1 cellular context compared by ENCODE assay signal in the genomic region with DNA sequence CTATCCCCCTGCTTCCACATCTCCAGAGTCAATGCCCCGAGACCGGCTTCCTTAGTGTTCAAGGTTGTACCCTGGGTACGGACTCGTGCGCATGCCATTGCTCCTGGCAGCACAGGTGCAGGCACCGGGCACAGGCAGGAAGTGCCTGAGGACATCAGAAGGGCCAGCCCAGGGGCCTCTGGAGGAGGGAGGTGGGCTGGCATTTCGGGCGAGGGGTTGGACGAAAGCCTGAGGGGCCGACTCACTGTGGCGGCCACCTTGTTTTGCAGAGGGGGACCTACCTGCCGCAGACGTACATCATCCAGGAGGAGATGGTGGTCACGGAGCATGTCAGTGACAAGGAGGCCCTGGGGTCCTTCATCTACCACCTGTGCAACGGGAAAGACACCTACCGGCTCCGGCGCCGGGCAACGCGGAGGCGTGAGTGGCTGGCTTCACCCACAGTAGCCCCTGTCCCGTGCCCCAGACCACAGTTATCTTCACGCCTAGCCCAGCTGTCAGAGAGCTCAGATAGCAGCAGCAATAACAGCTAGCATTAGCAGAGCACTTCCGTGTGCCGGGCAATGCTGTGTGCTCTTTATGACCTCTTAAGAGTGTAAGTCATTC.
TF ChIP-seq lines count a peak whose summit lies in the region.

No MANE protein-coding gene starts in this region.

TF ChIP-seq in WTC11, 78 proteins besides CTCF, POLR2A, EP300 and RAD21 (continued from another document):
- TF ChIP-seq, protein P1, sequence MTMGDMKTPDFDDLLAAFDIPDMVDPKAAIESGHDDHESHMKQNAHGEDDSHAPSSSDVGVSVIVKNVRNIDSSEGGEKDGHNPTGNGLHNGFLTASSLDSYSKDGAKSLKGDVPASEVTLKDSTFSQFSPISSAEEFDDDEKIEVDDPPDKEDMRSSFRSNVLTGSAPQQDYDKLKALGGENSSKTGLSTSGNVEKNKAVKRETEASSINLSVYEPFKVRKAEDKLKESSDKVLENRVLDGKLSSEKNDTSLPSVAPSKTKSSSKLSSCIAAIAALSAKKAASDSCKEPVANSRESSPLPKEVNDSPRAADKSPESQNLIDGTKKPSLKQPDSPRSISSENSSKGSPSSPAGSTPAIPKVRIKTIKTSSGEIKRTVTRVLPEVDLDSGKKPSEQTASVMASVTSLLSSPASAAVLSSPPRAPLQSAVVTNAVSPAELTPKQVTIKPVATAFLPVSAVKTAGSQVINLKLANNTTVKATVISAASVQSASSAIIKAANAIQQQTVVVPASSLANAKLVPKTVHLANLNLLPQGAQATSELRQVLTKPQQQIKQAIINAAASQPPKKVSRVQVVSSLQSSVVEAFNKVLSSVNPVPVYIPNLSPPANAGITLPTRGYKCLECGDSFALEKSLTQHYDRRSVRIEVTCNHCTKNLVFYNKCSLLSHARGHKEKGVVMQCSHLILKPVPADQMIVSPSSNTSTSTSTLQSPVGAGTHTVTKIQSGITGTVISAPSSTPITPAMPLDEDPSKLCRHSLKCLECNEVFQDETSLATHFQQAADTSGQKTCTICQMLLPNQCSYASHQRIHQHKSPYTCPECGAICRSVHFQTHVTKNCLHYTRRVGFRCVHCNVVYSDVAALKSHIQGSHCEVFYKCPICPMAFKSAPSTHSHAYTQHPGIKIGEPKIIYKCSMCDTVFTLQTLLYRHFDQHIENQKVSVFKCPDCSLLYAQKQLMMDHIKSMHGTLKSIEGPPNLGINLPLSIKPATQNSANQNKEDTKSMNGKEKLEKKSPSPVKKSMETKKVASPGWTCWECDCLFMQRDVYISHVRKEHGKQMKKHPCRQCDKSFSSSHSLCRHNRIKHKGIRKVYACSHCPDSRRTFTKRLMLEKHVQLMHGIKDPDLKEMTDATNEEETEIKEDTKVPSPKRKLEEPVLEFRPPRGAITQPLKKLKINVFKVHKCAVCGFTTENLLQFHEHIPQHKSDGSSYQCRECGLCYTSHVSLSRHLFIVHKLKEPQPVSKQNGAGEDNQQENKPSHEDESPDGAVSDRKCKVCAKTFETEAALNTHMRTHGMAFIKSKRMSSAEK (CRISPR knock-in tag; IDR thresholded peaks at IDR 0.05; ENCODE audit: borderline replicate concordance): no peak
- TF ChIP-seq, protein P2, sequence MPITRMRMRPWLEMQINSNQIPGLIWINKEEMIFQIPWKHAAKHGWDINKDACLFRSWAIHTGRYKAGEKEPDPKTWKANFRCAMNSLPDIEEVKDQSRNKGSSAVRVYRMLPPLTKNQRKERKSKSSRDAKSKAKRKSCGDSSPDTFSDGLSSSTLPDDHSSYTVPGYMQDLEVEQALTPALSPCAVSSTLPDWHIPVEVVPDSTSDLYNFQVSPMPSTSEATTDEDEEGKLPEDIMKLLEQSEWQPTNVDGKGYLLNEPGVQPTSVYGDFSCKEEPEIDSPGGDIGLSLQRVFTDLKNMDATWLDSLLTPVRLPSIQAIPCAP (CRISPR knock-in tag; IDR thresholded peaks at IDR 0.05): no peak
